ENCODE assay signal across 17 cellular contexts in genomic region chr2:5705490-5705889, GRCh38. TPM values are rescaled to one million over a fixed set of nuclear protein-coding genes. Genes with fewer than 3 reads are reported as not detected.
DNase-seq lines count a peak whose midpoint lies in the region; ATAC-seq and TF ChIP-seq lines count a peak whose summit lies in the region.
"Had no signal": no experiment of that assay in that cellular context is flagged by ENCODE, and none has a peak within 500 bp of the region (broad histone marks: within the 10 kb centered on the region; RNA-seq: fewer than 3 reads in every experiment).

No MANE protein-coding gene starts in this region.

- H3K4me3 ChIP-seq in esophagus muscularis mucosa = no peak overlapping the region
- no peak overlapping the region for H3K4me3 ChIP-seq in neuronal stem cell (ENCODE audit: low read length in 2 of 2)
- H3K4me3 ChIP-seq in upper lobe of right lung = no peak overlapping the region
- H3K4me3 ChIP-seq: A549; BLaER1 treated with 17β-estradiol and CSF1 and Interleukin-3, amounts not matched to agents 10 nM and 100 nM had no signal

- no peak overlapping the region for H2BK5ac ChIP-seq in neuronal stem cell (ENCODE audit: low read length)

- no peak overlapping the region for H4K8ac ChIP-seq in neuronal stem cell (ENCODE audit: low read depth, low read length)

- H3K79me1 ChIP-seq in neuronal stem cell (ENCODE audit: low read depth, low read length) = no peaks in the 10 kb centered on the region

- no peak overlapping the region for H2AK5ac ChIP-seq in neuronal stem cell (ENCODE audit: low read depth, low read length)

- TF ChIP-seq EP300 in esophagus muscularis mucosa (IDR thresholded peaks at IDR 0.05) = no peak

- no peak overlapping the region for H2BK12ac ChIP-seq in neuronal stem cell (ENCODE audit: low read length)

- no peaks in the 10 kb centered on the region for H3K9me3 ChIP-seq in esophagus muscularis mucosa
- H3K9me3 ChIP-seq in neuronal stem cell (replicated peaks in 1 of 2; ENCODE audit: control insufficient read depth in 2 of 2, insufficient read depth in 1 of 2, low read depth in 1 of 2, low read length in 2 of 2) = no peaks in the 10 kb centered on the region
- no peaks in the 10 kb centered on the region for H3K9me3 ChIP-seq in upper lobe of right lung
- H3K9me3 ChIP-seq: A549; BLaER1 treated with 17β-estradiol and CSF1 and Interleukin-3, amounts not matched to agents 10 nM and 100 nM had no signal

- H4K91ac ChIP-seq in neuronal stem cell (ENCODE audit: low read depth, low read length, poor library complexity) = peak overlapping the region; percentile 13

- no peak overlapping the region for H2BK120ac ChIP-seq in neuronal stem cell (ENCODE audit: low read depth, low read length)

- H2BK15ac ChIP-seq in neuronal stem cell (ENCODE audit: low read length) = peak overlapping the region; percentile 56

- intact Hi-C loops in esophagus muscularis mucosa (cut with DNase I) (no loop called here), upper lobe of right lung (cut with DNase I) (no loop called here)

- no peak overlapping the region for H3K9ac ChIP-seq in neuronal stem cell (ENCODE audit: low read depth, low read length, poor library complexity)
- H3K9ac ChIP-seq: BLaER1 treated with 17β-estradiol and CSF1 and Interleukin-3, amounts not matched to agents 10 nM and 100 nM had no signal

- peaks cover 0 to 56% (median 0%) of the 10 kb centered on the region in 4 donors for H3K27me3 ChIP-seq in esophagus muscularis mucosa
- H3K27me3 ChIP-seq in neuronal stem cell (ENCODE audit: control insufficient read depth in 3 of 3, insufficient read depth in 3 of 3, low read depth in 1 of 3, low read length in 3 of 3) = no peaks in the 10 kb centered on the region
- peaks cover 13% of the 10 kb centered on the region for H3K27me3 ChIP-seq in upper lobe of right lung
- H3K27me3 ChIP-seq: BLaER1 treated with 17β-estradiol and CSF1 and Interleukin-3, amounts not matched to agents 10 nM and 100 nM had no signal

- H3K4me1 ChIP-seq in esophagus muscularis mucosa (no peaks in the 10 kb centered on the region), neuronal stem cell (ENCODE audit: control insufficient read depth in 2 of 2, insufficient read depth in 1 of 2, low read depth in 1 of 2, low read length in 2 of 2) (peaks cover 11 to 12% of the 10 kb centered on the region in 2 donors), upper lobe of right lung (no peaks in the 10 kb centered on the region)
- H3K4me1 ChIP-seq: A549, Caco-2 had no signal

- TF ChIP-seq CTCF in esophagus muscularis mucosa (IDR thresholded peaks at IDR 0.05) = no peak
- no peak for TF ChIP-seq CTCF in upper lobe of right lung (IDR thresholded peaks at IDR 0.05)

- H3K18ac ChIP-seq in neuronal stem cell (ENCODE audit: low read length) = peak overlapping the region; percentile 30

- TF ChIP-seq POLR2A in esophagus muscularis mucosa (IDR thresholded peaks at IDR 0.05; ENCODE audit: low read depth) = no peak

- H3K23ac ChIP-seq in neuronal stem cell (ENCODE audit: low read depth, low read length, poor library complexity) = no peak overlapping the region

- peak; percentile 17 for ATAC-seq in upper lobe of right lung
- no peak for ATAC-seq in HG02981 (IDR thresholded peaks at IDR 0.05; ENCODE audit: unreplicated experiment)
- ATAC-seq in GM21723 (IDR thresholded peaks at IDR 0.05; ENCODE audit: unreplicated experiment) = no peak
- ATAC-seq: A549; CD8-positive, alpha-beta T cell had no signal

- H3K27ac ChIP-seq in esophagus muscularis mucosa (replicated peaks in 1 of 4) (no peak overlapping the region), neuronal stem cell (replicated peaks; ENCODE audit: low read length) (no peak overlapping the region), upper lobe of right lung (no peak overlapping the region)
- H3K27ac ChIP-seq: 22Rv1; A549; BLaER1 treated with 17β-estradiol and CSF1 and Interleukin-3, amounts not matched to agents 10 nM and 100 nM; C4-2B had no signal

- 93% methylated on average over 4 of the region's 4 CpGs for WGBS in esophagus muscularis mucosa
- no CpG with 5 or more reads among the region's 4 CpGs for WGBS in neuronal stem cell (ENCODE audit: extremely low coverage in 2 of 2, insufficient read length in 2 of 2, insufficient replicate concordance in 1 of 2), 2 donors

- H3K14ac ChIP-seq in neuronal stem cell (ENCODE audit: low read length) = no peak overlapping the region

- H2AFZ ChIP-seq in neuronal stem cell (ENCODE audit: low read length) = no peak overlapping the region

- peak; percentile 75 for DNase-seq in esophagus muscularis mucosa (ENCODE audit: extremely low spot score)
- DNase-seq in neuronal stem cell (ENCODE audit: low spot score) = no peak
- DNase-seq in upper lobe of right lung = no peak
- DNase-seq: AML-193; Caco-2; Calu3; CD4-positive, alpha-beta T cell; CD8-positive, alpha-beta T cell; DMS79 treated with DMSO at 0.1 percent for 48 hours; GF-D8 had no signal

- H3K36me3 ChIP-seq in esophagus muscularis mucosa (no peaks in the 10 kb centered on the region), neuronal stem cell (replicated peaks in 1 of 2; ENCODE audit: control insufficient read depth in 2 of 2, insufficient read depth in 2 of 2, low read length in 2 of 2) (peaks cover 2 to 39% of the 10 kb centered on the region in 2 donors), upper lobe of right lung (no peaks in the 10 kb centered on the region)

- no peak overlapping the region for H3K4ac ChIP-seq in neuronal stem cell (ENCODE audit: low read length)

- H3K4me2 ChIP-seq in neuronal stem cell (ENCODE audit: insufficient read depth, low read length, poor library complexity, severe bottlenecking) = no peak overlapping the region
- H3K4me2 ChIP-seq: A549; BLaER1 treated with 17β-estradiol and CSF1 and Interleukin-3, amounts not matched to agents 10 nM and 100 nM had no signal

RNA-seq across cellular contexts. Expression of gene SOX11, which starts 13.3 kb away (rescaled TPM):
- total RNA-seq in esophagus muscularis mucosa (under 1 TPM; 0.29 to 0.97 (median 0.46) TPM), upper lobe of right lung (0.84 TPM)
- polyA plus RNA-seq in neuronal stem cell (2013, experiment 1 of 2) = 150 TPM
- 165 TPM for polyA plus RNA-seq in neuronal stem cell (2013, experiment 2 of 2)
- total RNA-seq: B cell; Caco-2; Calu3; CD4-positive, alpha-beta T cell; CD8-positive, alpha-beta T cell had no signal
- polyA plus RNA-seq: A549 had no signal
